ENCODE assay signal across 9 cellular contexts in the genomic region with DNA sequence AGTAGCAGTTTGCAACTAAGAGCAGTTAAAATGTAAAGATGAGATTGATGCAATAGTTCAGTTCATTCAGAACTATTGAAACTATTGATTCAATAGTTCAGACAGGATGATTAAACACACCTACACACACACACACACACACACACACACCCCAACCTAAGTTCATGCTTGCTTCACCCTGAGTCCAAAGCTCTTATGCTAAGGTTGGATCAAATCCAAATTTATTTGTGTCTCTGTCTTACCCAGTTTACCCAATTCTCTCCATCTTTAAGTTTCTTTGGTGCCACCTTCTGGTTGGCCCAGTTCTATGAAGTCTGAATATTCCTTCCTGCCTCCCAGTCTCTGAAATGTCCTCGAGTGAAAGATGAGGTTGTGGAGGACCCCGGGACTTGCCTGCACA. TPM values are rescaled to one million over a fixed set of nuclear protein-coding genes. Genes with fewer than 3 reads are reported as not detected.
DNase-seq lines count a peak whose midpoint lies in the region; ATAC-seq and TF ChIP-seq lines count a peak whose summit lies in the region.
"Had no signal": no experiment of that assay in that cellular context is flagged by ENCODE, and none has a peak within 500 bp of the region (broad histone marks: within the 10 kb centered on the region; RNA-seq: fewer than 3 reads in every experiment).

No MANE protein-coding gene starts in this region.

- H3K27me3 ChIP-seq in left lung: no peaks in the 10 kb centered on the region

- no peak overlapping the region for H3K4me3 ChIP-seq in left lung

- no peak overlapping the region for H3K4me3 Mint-ChIP-seq in activated naive CD4-positive, alpha-beta T cell treated with anti-CD3 and anti-CD28 coated beads for 36 hours
- H3K4me3 Mint-ChIP-seq in dendritic cell treated with granulocyte-macrophage colony-stimulating factor and Interleukin-4, amounts not matched to agents 40 ng/mL and 50 ng/mL, for 4 days: peak overlapping the region; percentile 52
- H3K4me3 Mint-ChIP-seq in stimulated activated memory B cell treated with anti-CD40 and anti-IgM and Interleukin-4, amounts not matched to agents 10 μg/mL and 1 μg/mL and 100 μg/mL, for 72 hours: no peak overlapping the region
- no peak overlapping the region for H3K4me3 Mint-ChIP-seq in glutamatergic neuron (ENCODE audit: unreplicated experiment)

- H3K9me3 ChIP-seq in left lung: no peaks in the 10 kb centered on the region

- H3K4me1 Mint-ChIP-seq in activated naive CD4-positive, alpha-beta T cell treated with anti-CD3 and anti-CD28 coated beads for 36 hours (ENCODE audit: low read depth): peaks cover 27% of the 10 kb centered on the region
- H3K4me1 Mint-ChIP-seq in dendritic cell treated with granulocyte-macrophage colony-stimulating factor and Interleukin-4, amounts not matched to agents 40 ng/mL and 50 ng/mL, for 4 days (ENCODE audit: low read depth): peaks cover 80% of the 10 kb centered on the region
- H3K4me1 Mint-ChIP-seq in stimulated activated memory B cell treated with anti-CD40 and anti-IgM and Interleukin-4, amounts not matched to agents 10 μg/mL and 1 μg/mL and 100 μg/mL, for 72 hours: peaks cover 55% of the 10 kb centered on the region
- peaks cover 8% of the 10 kb centered on the region for H3K4me1 Mint-ChIP-seq in glutamatergic neuron (ENCODE audit: low read depth, unreplicated experiment)

- H3K27ac Mint-ChIP-seq in activated naive CD4-positive, alpha-beta T cell treated with anti-CD3 and anti-CD28 coated beads for 36 hours: no peak overlapping the region
- peak overlapping the region; percentile 80 for H3K27ac Mint-ChIP-seq in dendritic cell treated with granulocyte-macrophage colony-stimulating factor and Interleukin-4, amounts not matched to agents 40 ng/mL and 50 ng/mL, for 4 days
- peak overlapping the region; percentile 36 for H3K27ac Mint-ChIP-seq in stimulated activated memory B cell treated with anti-CD40 and anti-IgM and Interleukin-4, amounts not matched to agents 10 μg/mL and 1 μg/mL and 100 μg/mL, for 72 hours
- no peak overlapping the region for H3K27ac Mint-ChIP-seq in glutamatergic neuron (ENCODE audit: unreplicated experiment)

- H3K4me1 ChIP-seq in left lung: peaks cover 10 to 56% of the 10 kb centered on the region in 2 donors

- no peak for TF ChIP-seq CTCF in glutamatergic neuron (IDR thresholded peaks at IDR 0.05; ENCODE audit: partially characterized antibody, unreplicated experiment)
- no peak for TF ChIP-seq CTCF in left lung (IDR thresholded peaks at IDR 0.05)

- peak; percentile 67 for DNase-seq in activated naive CD4-positive, alpha-beta T cell treated with anti-CD3 and anti-CD28 coated beads for 36 hours
- no peak for DNase-seq in activated naive CD4-positive, alpha-beta T cell (lab: John Stamatoyannopoulos, UW)
- DNase-seq in NAMALWA (ENCODE audit: low spot score) (peak; percentile 63), glutamatergic neuron (no peak), left lung (no peak), NCI-H345 treated with DMSO at 0.1 percent for 48 hours (lab: John Stamatoyannopoulos, UW; ENCODE audit: unreplicated experiment) (no peak)

- H3K36me3 ChIP-seq in left lung: peaks cover 0 to 1% of the 10 kb centered on the region in 2 donors

- no peak for ATAC-seq in stimulated activated memory B cell treated with anti-CD40 and anti-IgM and Interleukin-4, amounts not matched to agents 10 μg/mL and 1 μg/mL and 100 μg/mL, for 72 hours
- ATAC-seq in left lung: no peak

- CTCF ChIA-PET in activated naive CD4-positive, alpha-beta T cell treated with anti-CD3 and anti-CD28 coated beads for 36 hours (lab: Charles Lee): interaction anchor here (1.2 to 4.4 kb wide), 7 partner anchors 10 to 456 kb away, joined by 3 to 55 read pairs (median 11); no protein-coding TSS in a partner anchor

- no peaks in the 10 kb centered on the region for H3K9me3 Mint-ChIP-seq in activated naive CD4-positive, alpha-beta T cell treated with anti-CD3 and anti-CD28 coated beads for 36 hours
- no peaks in the 10 kb centered on the region for H3K9me3 Mint-ChIP-seq in dendritic cell treated with granulocyte-macrophage colony-stimulating factor and Interleukin-4, amounts not matched to agents 40 ng/mL and 50 ng/mL, for 4 days
- H3K9me3 Mint-ChIP-seq in stimulated activated memory B cell treated with anti-CD40 and anti-IgM and Interleukin-4, amounts not matched to agents 10 μg/mL and 1 μg/mL and 100 μg/mL, for 72 hours: no peaks in the 10 kb centered on the region
- peaks cover 3% of the 10 kb centered on the region for H3K9me3 Mint-ChIP-seq in glutamatergic neuron (ENCODE audit: unreplicated experiment)

- peak overlapping the region in 1 of 2 donors; percentile 74 for H3K27ac ChIP-seq in left lung

- intact Hi-C loops in activated naive CD4-positive, alpha-beta T cell treated with anti-CD3 and anti-CD28 coated beads for 36 hours (cut with micrococcal nuclease): loop anchor here (1.0 to 10.0 kb wide), 8 partner anchors 12 to 1790 kb away; a partner anchor contains a TSS
- intact Hi-C loops in dendritic cell treated with granulocyte-macrophage colony-stimulating factor and Interleukin-4, amounts not matched to agents 40 ng/mL and 50 ng/mL, for 4 days (cut with micrococcal nuclease): loop anchor here (5.0 to 10.0 kb wide), 2 partner anchors 553 to 1260 kb away; a partner anchor contains a TSS
- intact Hi-C loops in left lung (cut with DNase I): no loop called here

- H3K36me3 Mint-ChIP-seq in activated naive CD4-positive, alpha-beta T cell treated with anti-CD3 and anti-CD28 coated beads for 36 hours (ENCODE audit: low read depth): no peaks in the 10 kb centered on the region
- H3K36me3 Mint-ChIP-seq in dendritic cell treated with granulocyte-macrophage colony-stimulating factor and Interleukin-4, amounts not matched to agents 40 ng/mL and 50 ng/mL, for 4 days (ENCODE audit: low read depth): peaks cover 36% of the 10 kb centered on the region
- peaks cover 2% of the 10 kb centered on the region for H3K36me3 Mint-ChIP-seq in stimulated activated memory B cell treated with anti-CD40 and anti-IgM and Interleukin-4, amounts not matched to agents 10 μg/mL and 1 μg/mL and 100 μg/mL, for 72 hours
- H3K36me3 Mint-ChIP-seq in glutamatergic neuron (ENCODE audit: unreplicated experiment): no peaks in the 10 kb centered on the region

- H3K27me3 Mint-ChIP-seq in activated naive CD4-positive, alpha-beta T cell treated with anti-CD3 and anti-CD28 coated beads for 36 hours (ENCODE audit: low read depth): no peaks in the 10 kb centered on the region
- no peaks in the 10 kb centered on the region for H3K27me3 Mint-ChIP-seq in dendritic cell treated with granulocyte-macrophage colony-stimulating factor and Interleukin-4, amounts not matched to agents 40 ng/mL and 50 ng/mL, for 4 days
- H3K27me3 Mint-ChIP-seq in stimulated activated memory B cell treated with anti-CD40 and anti-IgM and Interleukin-4, amounts not matched to agents 10 μg/mL and 1 μg/mL and 100 μg/mL, for 72 hours: no peaks in the 10 kb centered on the region
- peaks cover 12% of the 10 kb centered on the region for H3K27me3 Mint-ChIP-seq in glutamatergic neuron (ENCODE audit: unreplicated experiment)

RNA-seq across cellular contexts. Expression of a gene that starts 5.1 kb away (rescaled TPM):
- 10 to 100 TPM; 10.5 to 11.7 TPM for total RNA-seq in activated naive CD4-positive, alpha-beta T cell treated with anti-CD3 and anti-CD28 coated beads for 36 hours
- total RNA-seq in glutamatergic neuron (ENCODE audit: unreplicated experiment) (4.2 TPM), left lung (10 to 100 TPM; 16.9 to 26.7 TPM)

RNA-seq across cellular contexts. Expression of a gene that starts 25.9 kb away (rescaled TPM):
- 10 to 100 TPM; 25.0 to 31.7 TPM for total RNA-seq in activated naive CD4-positive, alpha-beta T cell treated with anti-CD3 and anti-CD28 coated beads for 36 hours
- not detected for total RNA-seq in glutamatergic neuron (ENCODE audit: unreplicated experiment)
- 10 to 100 TPM in 1 of 2 donors, 1 to 10 TPM in 1; 4.7 to 10.8 TPM for total RNA-seq in left lung
- total RNA-seq: mononuclear cell had no signal

Comparison
In these comparisons a context has a peak if more than half of its experiments do, and no peak if none do; other contexts are left out.
1. DNase-seq: peak in activated naive CD4-positive, alpha-beta T cell treated with anti-CD3 and anti-CD28 coated beads for 36 hours (single experiment) and NAMALWA (single experiment); none in activated naive CD4-positive, alpha-beta T cell (0 of 4), glutamatergic neuron (single experiment), left lung (0 of 2) and NCI-H345 treated with DMSO at 0.1 percent for 48 hours (single experiment).
2. H3K27ac Mint-ChIP-seq: peak in dendritic cell treated with granulocyte-macrophage colony-stimulating factor and Interleukin-4, amounts not matched to agents 40 ng/mL and 50 ng/mL, for 4 days (single experiment) and stimulated activated memory B cell treated with anti-CD40 and anti-IgM and Interleukin-4, amounts not matched to agents 10 μg/mL and 1 μg/mL and 100 μg/mL, for 72 hours (single experiment); none in activated naive CD4-positive, alpha-beta T cell treated with anti-CD3 and anti-CD28 coated beads for 36 hours (single experiment) and glutamatergic neuron (single experiment).
3. intact Hi-C loops: an anchor here in activated naive CD4-positive, alpha-beta T cell treated with anti-CD3 and anti-CD28 coated beads for 36 hours (1.0 to 10.0 kb wide) and dendritic cell treated with granulocyte-macrophage colony-stimulating factor and Interleukin-4, amounts not matched to agents 40 ng/mL and 50 ng/mL, for 4 days (5.0 to 10.0 kb wide); none called in left lung.